In genomic region chr7:91356915-91357314, GRCh38 we compare ENCODE assay signal across 20 cellular contexts.
"Had no signal": no experiment of that assay in that cellular context is flagged by ENCODE, and none has a peak within 500 bp of the region (broad histone marks: within the 10 kb centered on the region; RNA-seq: fewer than 3 reads in every experiment).

No MANE protein-coding gene starts in this region.

- H3K27me3 ChIP-seq: dorsolateral prefrontal cortex, esophagus squamous epithelium, gastrocnemius medialis, left lung had no signal

- ATAC-seq: gastrocnemius medialis, heart right ventricle, left lung, left ventricle myocardium superior, lower lobe of right lung, mucosa of descending colon had no signal

- H3K27ac Mint-ChIP-seq: mesothelial cell of epicardium, naive B cell had no signal

- H3K4me1 ChIP-seq: esophagus squamous epithelium, gastrocnemius medialis, heart right ventricle, lower lobe of right lung had no signal

- H3K36me3 ChIP-seq: esophagus squamous epithelium, gastrocnemius medialis, heart right ventricle, left lung, lower lobe of right lung had no signal

- H3K4me3 Mint-ChIP-seq: mesothelial cell of epicardium, naive B cell had no signal

- H3K9me3 ChIP-seq: esophagus squamous epithelium, gastrocnemius medialis, heart right ventricle, left lung, lower lobe of right lung, mucosa of descending colon had no signal

- H3K4me1 Mint-ChIP-seq: naive B cell had no signal

- H3K9me3 Mint-ChIP-seq: naive B cell had no signal

- H3K4me3 ChIP-seq: coronary artery, dorsolateral prefrontal cortex, esophagus squamous epithelium, gastrocnemius medialis, heart right ventricle, left lung, lower lobe of right lung, mucosa of descending colon had no signal

- DNase-seq: dermis blood vessel endothelial cell; dorsolateral prefrontal cortex; effector CD4-positive, alpha-beta T cell; effector memory CD4-positive, alpha-beta T cell; esophagus squamous epithelium; foreskin melanocyte; gastrocnemius medialis; glutamatergic neuron; head of caudate nucleus; heart right ventricle; hippocampal formation; left cardiac atrium; left lung; left ventricle myocardium superior; lower lobe of right lung; mesenchymal stem cell; mucosa of descending colon; naive B cell had no signal

- H3K36me3 Mint-ChIP-seq: mesothelial cell of epicardium, naive B cell had no signal

- H3K27ac ChIP-seq: coronary artery, dorsolateral prefrontal cortex, esophagus squamous epithelium, gastrocnemius medialis, heart right ventricle, left lung, lower lobe of right lung had no signal
